Comparison of ENCODE assay signal across 8 cellular contexts in the genomic region with DNA sequence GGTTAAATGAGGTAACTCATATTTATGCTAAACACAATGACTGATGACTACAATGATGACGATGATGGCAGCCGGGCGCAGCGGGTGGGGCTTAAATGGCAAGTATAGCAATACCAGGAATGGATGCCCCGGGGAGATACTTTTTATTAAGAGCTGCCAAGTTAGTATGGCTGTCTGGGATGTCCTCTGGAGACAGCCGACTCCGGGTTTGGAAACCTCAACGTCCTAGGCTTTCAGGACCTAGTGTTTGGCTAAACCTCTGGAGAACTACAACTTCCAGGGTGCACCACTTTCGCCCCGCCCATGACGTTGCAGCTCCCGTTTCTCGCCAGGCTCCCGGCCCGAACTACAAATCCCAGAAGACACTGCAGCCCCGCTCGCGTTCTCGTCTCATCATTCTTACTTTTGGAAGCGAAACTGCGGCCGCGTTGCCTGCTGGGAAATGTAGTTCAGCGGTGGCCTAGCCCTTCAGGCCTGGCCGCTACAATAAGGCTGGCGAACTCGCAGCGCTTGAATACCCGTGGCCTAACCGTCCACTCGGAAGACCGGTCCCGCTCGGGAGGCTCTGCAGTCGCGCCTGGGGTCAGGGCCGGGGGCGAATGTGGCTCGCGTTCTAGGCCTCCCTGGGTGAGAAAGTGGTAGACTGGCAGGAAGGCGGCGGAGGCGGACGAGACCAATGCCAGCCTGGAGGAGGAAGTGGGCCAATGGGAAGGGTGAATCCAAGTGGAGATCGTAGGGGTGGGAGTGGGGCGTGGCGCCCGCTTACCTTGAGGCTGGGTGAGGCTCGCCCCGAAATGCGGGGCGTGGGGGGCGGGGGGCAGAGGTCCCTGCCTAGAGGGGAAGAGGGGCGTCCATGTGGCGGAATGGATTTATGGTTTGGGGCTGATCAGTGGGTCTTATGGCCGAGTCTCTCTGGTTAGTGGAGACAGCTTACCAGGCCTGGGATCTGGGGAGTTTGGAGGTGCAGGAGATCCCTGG. TPM values are rescaled to one million over a fixed set of nuclear protein-coding genes. Genes with fewer than 3 reads are reported as not detected.
DNase-seq lines count a peak whose midpoint lies in the region; ATAC-seq, FAIRE-seq and TF ChIP-seq lines count a peak whose summit lies in the region.

A gene (plus strand): TSS at position 463 of the 978 bp plus-strand sequence. CDS start 2,221 bp downstream, outside the sequence.

- H3K4me1 Mint-ChIP-seq in activated naive CD8-positive, alpha-beta T cell treated with anti-CD3 and anti-CD28 coated beads, Interleukin-2, amount 50 U/mL, for 24 hours, result peaks cover 16% of the 10 kb centered on the region

- H3K9me3 ChIP-seq in pancreas, result no peaks in the 10 kb centered on the region
- H3K9me3 ChIP-seq in tibial artery, result no peaks in the 10 kb centered on the region

- no peaks in the 10 kb centered on the region for H3K9me3 Mint-ChIP-seq in activated naive CD8-positive, alpha-beta T cell treated with anti-CD3 and anti-CD28 coated beads, Interleukin-2, amount 50 U/mL, for 24 hours

- H3K4me3 ChIP-seq in GM12865 (ENCODE audit: low read depth, low read length), result peak within 1 kb of the TSS; percentile 86
- H3K4me3 ChIP-seq in pancreas, result peak within 1 kb of the TSS; percentile 76 to 94 (median 76)
- H3K4me3 ChIP-seq in tibial artery, result peak within 1 kb of the TSS; percentile 71 to 91

- ATAC-seq in HG02763 (IDR thresholded peaks at IDR 0.05; ENCODE audit: unreplicated experiment) (peak; percentile 93), Right ventricle myocardium superior (ENCODE audit: poor library complexity) (peak; percentile 98), pancreas (peak; percentile 96 to 98 (median 97))
- ATAC-seq in activated naive CD8-positive, alpha-beta T cell treated with anti-CD3 and anti-CD28 coated beads, Interleukin-2, amount 50 U/mL, for 24 hours, result peak; percentile 94

- 6 to 7% methylated on average over 51 to 56 of the region's 56 CpGs for WGBS in pancreas, 2 donors

- H3K27me3 ChIP-seq in pancreas, result peaks cover 0 to 5% (median 0%) of the 10 kb centered on the region in 4 donors
- peaks cover 0 to 5% of the 10 kb centered on the region in 2 donors for H3K27me3 ChIP-seq in tibial artery

- DNase-seq in GM12865 (ENCODE audit: low read depth) (peak; percentile 98), NCI-H1417 treated with DMSO at 0.1 percent for 48 hours (lab: John Stamatoyannopoulos, UW) (peak; percentile 96), SW480 (ENCODE audit: low spot score) (peak; percentile 94), Right ventricle myocardium superior (peak; percentile 100), pancreas (peak; percentile 97 to 99 (median 98)), tibial artery (peak; percentile 99)
- DNase-seq in activated naive CD8-positive, alpha-beta T cell treated with anti-CD3 and anti-CD28 coated beads, Interleukin-2, amount 50 U/mL, for 24 hours, result peak; percentile 99

- H3K27me3 Mint-ChIP-seq in activated naive CD8-positive, alpha-beta T cell treated with anti-CD3 and anti-CD28 coated beads, Interleukin-2, amount 50 U/mL, for 24 hours, result no peaks in the 10 kb centered on the region

- FAIRE-seq in pancreas (lab: Jason Lieb, UNC), result peak; percentile 75

- H3K36me3 Mint-ChIP-seq in activated naive CD8-positive, alpha-beta T cell treated with anti-CD3 and anti-CD28 coated beads, Interleukin-2, amount 50 U/mL, for 24 hours (ENCODE audit: low read depth), result peaks cover 7% of the 10 kb centered on the region

- H3K4me1 ChIP-seq in pancreas, result peaks cover 0 to 4% (median 3%) of the 10 kb centered on the region in 3 donors
- H3K4me1 ChIP-seq in tibial artery, result peaks cover 0 to 7% (median 4%) of the 10 kb centered on the region in 4 donors

- peak within 1 kb of the TSS; percentile 93 for H3K4me3 Mint-ChIP-seq in activated naive CD8-positive, alpha-beta T cell treated with anti-CD3 and anti-CD28 coated beads, Interleukin-2, amount 50 U/mL, for 24 hours

- H3K27ac ChIP-seq in pancreas (peak within 1 kb of the TSS; percentile 90 to 97 (median 96)), tibial artery (peak within 1 kb of the TSS; percentile 90 to 95)

- intact Hi-C loops in Right ventricle myocardium superior (cut with DNase I) (no loop called here), pancreas (cut with DNase I) (no loop called here), tibial artery (cut with DNase I; ENCODE audit: low total_unique reads) (no loop called here)

- peak within 1 kb of the TSS; percentile 93 for H3K27ac Mint-ChIP-seq in activated naive CD8-positive, alpha-beta T cell treated with anti-CD3 and anti-CD28 coated beads, Interleukin-2, amount 50 U/mL, for 24 hours

- TF ChIP-seq CTCF in GM12865 (IDR thresholded peaks at IDR 0.05; ENCODE audit: insufficient read depth, low read depth, low read length, missing control alignments) (no peak), pancreas (IDR thresholded peaks at IDR 0.05) (no peak), tibial artery (IDR thresholded peaks at IDR 0.05) (no peak)

- H3K36me3 ChIP-seq in pancreas (no peaks in the 10 kb centered on the region), tibial artery (peaks cover 18 to 22% (median 19%) of the 10 kb centered on the region in 3 donors)

RNA-seq across cellular contexts. Expression of the gene that starts here (rescaled TPM):
- total RNA-seq in Right ventricle myocardium superior (7.9 TPM), pancreas (10 to 100 TPM in 2 of 6 donors, 1 to 10 TPM in 4; 7.0 to 12.8 (median 8.1) TPM)
- polyA plus RNA-seq in pancreas, result 1 to 10 TPM; 5.5 to 6.7 TPM

Comparison
In these comparisons a context has a peak if more than half of its experiments do, and no peak if none do; other contexts are left out.
1. Peak in every context shown above with its lines: DNase-seq, ATAC-seq, H3K4me3 ChIP-seq and H3K27ac ChIP-seq.